Comparison of ENCODE assay signal across 1 cellular context in the genomic region with DNA sequence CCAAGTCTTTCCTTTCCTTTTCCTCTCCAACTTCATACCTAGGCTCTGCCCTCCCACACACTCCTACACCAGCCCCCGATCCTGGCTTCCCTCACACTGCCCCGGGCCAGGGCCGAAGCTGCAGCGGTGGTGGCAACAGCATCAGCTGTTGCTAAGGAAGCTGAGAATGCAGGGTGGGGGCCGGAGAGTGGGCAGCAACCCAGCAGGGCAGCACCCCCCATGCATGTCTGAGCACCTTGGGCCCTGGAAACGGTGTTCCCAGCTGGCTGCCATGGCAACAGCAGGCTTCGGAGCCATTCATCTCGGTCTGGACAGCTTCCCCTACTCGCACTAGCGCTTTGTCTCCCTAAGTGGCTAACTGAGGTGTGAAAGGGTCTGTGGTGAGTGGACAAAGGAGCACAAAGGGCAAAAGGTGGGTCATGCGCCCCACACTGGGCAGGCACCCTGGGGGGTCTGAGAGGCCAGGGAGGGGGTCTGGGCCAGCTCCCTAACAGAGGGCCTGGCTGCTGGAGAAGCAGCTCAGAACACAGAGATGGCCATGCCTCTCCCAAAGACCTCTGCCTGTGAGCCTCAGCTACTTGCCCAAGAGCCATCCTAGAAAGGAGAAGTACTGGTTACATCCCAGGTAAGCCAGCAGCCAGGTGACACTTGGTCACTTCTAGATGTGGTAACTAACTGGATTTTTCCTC.
A peak's percentile ranks its signal among the peaks of the same experiment; 100 is the strongest.
TF ChIP-seq lines count a peak whose summit lies in the region.

No MANE protein-coding gene starts in this region.

TF ChIP-seq in HEK293, 187 proteins besides CTCF, POLR2A, EP300 and RAD21 (continued from another document):
- TF ChIP-seq, protein P1, sequence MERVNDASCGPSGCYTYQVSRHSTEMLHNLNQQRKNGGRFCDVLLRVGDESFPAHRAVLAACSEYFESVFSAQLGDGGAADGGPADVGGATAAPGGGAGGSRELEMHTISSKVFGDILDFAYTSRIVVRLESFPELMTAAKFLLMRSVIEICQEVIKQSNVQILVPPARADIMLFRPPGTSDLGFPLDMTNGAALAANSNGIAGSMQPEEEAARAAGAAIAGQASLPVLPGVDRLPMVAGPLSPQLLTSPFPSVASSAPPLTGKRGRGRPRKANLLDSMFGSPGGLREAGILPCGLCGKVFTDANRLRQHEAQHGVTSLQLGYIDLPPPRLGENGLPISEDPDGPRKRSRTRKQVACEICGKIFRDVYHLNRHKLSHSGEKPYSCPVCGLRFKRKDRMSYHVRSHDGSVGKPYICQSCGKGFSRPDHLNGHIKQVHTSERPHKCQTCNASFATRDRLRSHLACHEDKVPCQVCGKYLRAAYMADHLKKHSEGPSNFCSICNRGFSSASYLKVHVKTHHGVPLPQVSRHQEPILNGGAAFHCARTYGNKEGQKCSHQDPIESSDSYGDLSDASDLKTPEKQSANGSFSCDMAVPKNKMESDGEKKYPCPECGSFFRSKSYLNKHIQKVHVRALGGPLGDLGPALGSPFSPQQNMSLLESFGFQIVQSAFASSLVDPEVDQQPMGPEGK (tag by site-specific recombination; IDR thresholded peaks at IDR 0.05) = 0 out of 2 replicates have a peak, but pooled peaks have one; percentile 34
- no peak for TF ChIP-seq ZNF510 (tag by site-specific recombination; IDR thresholded peaks at IDR 0.05; ENCODE audit: insufficient replicate concordance)
- peak; percentile 58 for TF ChIP-seq ZBTB20 (tag by site-specific recombination; IDR thresholded peaks at IDR 0.05)
- TF ChIP-seq ZNF768 (tag by site-specific recombination; IDR thresholded peaks at IDR 0.05) = no peak
- TF ChIP-seq ZFHX2 (tag by site-specific recombination; conservative IDR thresholded peaks at IDR 0.05) = peak; percentile 91
